20 cellular contexts compared by ENCODE assay signal in genomic region chr11:10381730-10382129, GRCh38.
"Had no signal": no experiment of that assay in that cellular context is flagged by ENCODE, and none has a peak within 500 bp of the region (broad histone marks: within the 10 kb centered on the region; RNA-seq: fewer than 3 reads in every experiment).

No MANE protein-coding gene starts in this region.

- H3K4me1 Mint-ChIP-seq: activated B cell treated with CpG ODN at 0.5 μM for 24 hours; natural killer cell; stimulated activated naive B cell treated with anti-CD40 and anti-IgM and Interleukin-4, amounts not matched to agents 10 μg/mL and 1 μg/mL and 100 μg/mL, for 72 hours had no signal

- H3K4me3 Mint-ChIP-seq: activated B cell treated with CpG ODN at 0.5 μM for 24 hours; activated CD8-positive, alpha-beta T cell treated with anti-CD3 and anti-CD28 coated beads for 36 hours; activated T-cell treated with anti-CD3 and anti-CD28 coated beads, Interleukin-2, amount 50 U/mL, for 4 hours; dendritic cell treated with granulocyte-macrophage colony-stimulating factor and Interleukin-4, amounts not matched to agents 40 ng/mL and 50 ng/mL, for 4 days; natural killer cell; stimulated activated naive B cell treated with anti-CD40 and anti-IgM and Interleukin-4, amounts not matched to agents 10 μg/mL and 1 μg/mL and 100 μg/mL, for 72 hours had no signal

- H3K36me3 Mint-ChIP-seq: natural killer cell; stimulated activated naive B cell treated with anti-CD40 and anti-IgM and Interleukin-4, amounts not matched to agents 10 μg/mL and 1 μg/mL and 100 μg/mL, for 72 hours had no signal

- H3K9me3 ChIP-seq: left lung, neutrophil, transverse colon had no signal

- H3K9me3 Mint-ChIP-seq: activated CD8-positive, alpha-beta T cell treated with anti-CD3 and anti-CD28 coated beads for 36 hours; activated T-cell treated with anti-CD3 and anti-CD28 coated beads, Interleukin-2, amount 50 U/mL, for 4 hours; natural killer cell had no signal

- H3K27ac Mint-ChIP-seq: activated B cell treated with CpG ODN at 0.5 μM for 24 hours; activated CD8-positive, alpha-beta T cell treated with anti-CD3 and anti-CD28 coated beads for 36 hours; dendritic cell treated with granulocyte-macrophage colony-stimulating factor and Interleukin-4, amounts not matched to agents 40 ng/mL and 50 ng/mL, for 4 days; natural killer cell; stimulated activated naive B cell treated with anti-CD40 and anti-IgM and Interleukin-4, amounts not matched to agents 10 μg/mL and 1 μg/mL and 100 μg/mL, for 72 hours had no signal

- FAIRE-seq: kidney had no signal

- H3K4me3 ChIP-seq: left lung, transverse colon had no signal

- DNase-seq: activated B cell treated with CpG ODN at 0.5 μM for 24 hours; activated CD4-positive, alpha-beta T cell treated with anti-CD3 and anti-CD28 coated beads for 48 hours; activated CD8-positive, alpha-beta T cell treated with anti-CD3 and anti-CD28 coated beads for 36 hours; activated effector memory CD4-positive, alpha-beta T cell treated with Interleukin-2 at 50 U/mL for 16 hours; activated naive CD4-positive, alpha-beta T cell treated with anti-CD3 and anti-CD28 coated beads, Interleukin-2, amount 50 U/mL, for 16 hours; activated T-cell treated with anti-CD3 and anti-CD28 coated beads, Interleukin-2, amount 50 U/mL, for 4 hours; amniotic stem cell; brain microvascular endothelial cell; effector memory CD4-positive, alpha-beta T cell; hippocampal formation; kidney; left lung; natural killer cell; posterior cingulate gyrus; retina; stimulated activated CD4-positive, alpha-beta T cell treated with anti-CD3 and anti-CD28 coated beads, Interleukin-2, amount 100 ng/mL, for 48 hours; stimulated activated naive B cell treated with anti-CD40 and anti-IgM and Interleukin-4, amounts not matched to agents 10 μg/mL and 1 μg/mL and 100 μg/mL, for 72 hours; transverse colon had no signal

- H3K36me3 ChIP-seq: brain microvascular endothelial cell, left lung, neutrophil, transverse colon had no signal

- ATAC-seq: left lung had no signal

- H3K27me3 ChIP-seq: brain microvascular endothelial cell, left lung, transverse colon had no signal

- H3K27ac ChIP-seq: brain microvascular endothelial cell, left lung, neutrophil, transverse colon had no signal
